ENCODE assay signal across 18 cellular contexts in the genomic region with DNA sequence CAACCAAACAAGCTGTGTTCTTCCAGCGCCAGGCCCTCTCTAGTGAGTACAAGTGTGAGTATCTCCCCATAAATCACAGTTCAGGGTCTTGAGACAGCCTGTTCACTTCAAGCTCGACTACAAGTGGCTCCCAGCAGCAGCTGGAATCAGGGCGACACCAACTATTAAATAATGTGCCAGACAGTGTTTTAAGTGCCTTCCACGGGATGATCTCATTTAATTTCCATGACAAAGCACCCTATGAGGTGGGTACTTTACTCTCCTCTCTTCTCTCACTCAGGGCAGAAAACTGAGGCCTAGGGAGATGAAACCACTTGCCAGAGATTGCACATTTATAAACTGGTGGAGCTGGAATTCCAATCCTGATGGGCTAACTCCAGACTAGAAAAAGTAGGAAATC. TPM values are rescaled to one million over a fixed set of nuclear protein-coding genes. Genes with fewer than 3 reads are reported as not detected.
DNase-seq lines count a peak whose midpoint lies in the region; ATAC-seq, FAIRE-seq and TF ChIP-seq lines count a peak whose summit lies in the region.
"Had no signal": no experiment of that assay in that cellular context is flagged by ENCODE, and none has a peak within 500 bp of the region (broad histone marks: within the 10 kb centered on the region; RNA-seq: fewer than 3 reads in every experiment).

No MANE protein-coding gene starts in this region.

- no peak overlapping the region for H4K91ac ChIP-seq in H1 (replicated peaks; ENCODE audit: insufficient read length, low read length)

- H2BK15ac ChIP-seq in H1 (ENCODE audit: low read length) = no peak overlapping the region

- H3K27me3 ChIP-seq in H1 (replicated peaks in 1 of 4; ENCODE audit: control insufficient read depth in 3 of 4, extremely low read depth in 1 of 4, insufficient read depth in 3 of 4, low read length in 3 of 4) = no peaks in the 10 kb centered on the region
- H3K27me3 ChIP-seq: body of pancreas, esophagus muscularis mucosa, heart left ventricle, transverse colon had no signal

- CTCF ChIA-PET in H1 (lab: Charles Lee; ENCODE audit: partially characterized antibody) = interaction anchor here (0.6 to 7.3 kb wide), 50 partner anchors 8 to 464 kb away, joined by 3 to 120 read pairs (median 4); a partner anchor contains a TSS

- WGBS in H1 (ENCODE audit: extremely low coverage in 1 of 2, insufficient coverage in 1 of 2, insufficient read length in 1 of 2, insufficient replicate concordance in 2 of 2, low coverage in 1 of 2, low lambda C conversion rate in 2 of 2, missing lambda C conversion rate in 1 of 2), 2 experiments = 68% methylated on average over 4 of the region's 4 CpGs; no CpG with 5 or more reads in 1 of the 2 experiments

- no peak for FAIRE-seq in H1 (lab: Jason Lieb, UNC)

- no peak overlapping the region for H2BK12ac ChIP-seq in H1 (ENCODE audit: low read depth, low read length)

- no peaks in the 10 kb centered on the region for H3K27me3 Mint-ChIP-seq in type B pancreatic cell
- H3K27me3 Mint-ChIP-seq: CD4-positive, alpha-beta memory T cell had no signal

- H3K79me1 ChIP-seq in H1 (ENCODE audit: low read depth, low read length) = no peaks in the 10 kb centered on the region; the same call in 1 of the 2 replicates

- H4K5ac ChIP-seq in H1 (ENCODE audit: insufficient read length, low read depth, low read length) = no peak overlapping the region

- no peak overlapping the region for H3K14ac ChIP-seq in H1 (ENCODE audit: insufficient read length)

- H3K9me3 ChIP-seq in H1 (ENCODE audit: insufficient read depth in 2 of 2, low read depth in 1 of 2, low read length in 1 of 2) = peaks cover 0 to 5% of the 10 kb centered on the region in 2 experiments; a peak in 1 of 4 replicates
- H3K9me3 ChIP-seq: body of pancreas, esophagus muscularis mucosa, heart left ventricle, transverse colon had no signal

- peaks cover 0 to 7% of the 10 kb centered on the region in 2 experiments; a peak in 1 of 4 replicates for H3K79me2 ChIP-seq in H1 (ENCODE audit: control insufficient read depth in 1 of 2, insufficient read depth in 2 of 2, low read length in 2 of 2)

- no peak overlapping the region for H3K23ac ChIP-seq in H1 (ENCODE audit: insufficient read length)

- H3K23me2 ChIP-seq in H1 (ENCODE audit: low read depth, low read length) = peaks cover 2% of the 10 kb centered on the region; the same call in 1 of the 2 replicates

- H4K20me1 ChIP-seq in H1 (replicated peaks in 1 of 2; ENCODE audit: control insufficient read depth in 1 of 2, insufficient read depth in 2 of 2, low read length in 2 of 2) = no peaks in the 10 kb centered on the region

- H3K9ac ChIP-seq in H1 (replicated peaks in 1 of 4; ENCODE audit: extremely low read depth in 1 of 4, low read depth in 3 of 4, low read length in 3 of 4) = no peak overlapping the region

- no peak for ATAC-seq in HG03108 (IDR thresholded peaks at IDR 0.05; ENCODE audit: unreplicated experiment)
- ATAC-seq: Right ventricle myocardium inferior had no signal

- peaks cover 0 to 8% (median 5%) of the 10 kb centered on the region in 4 experiments; a peak in 3 of 7 replicates for H3K4me1 ChIP-seq in H1 (replicated peaks in 1 of 4; ENCODE audit: control insufficient read depth in 3 of 4, insufficient read depth in 4 of 4, low read length in 3 of 4)

- H3K4ac ChIP-seq in H1 (replicated peaks; ENCODE audit: insufficient read length, low read depth, low read length) = no peak overlapping the region

- H3K27ac ChIP-seq in H1 (ENCODE audit: low read depth, low read length) = no peak overlapping the region
- H3K27ac ChIP-seq: body of pancreas, esophagus muscularis mucosa, heart left ventricle, transverse colon had no signal

- H3K4me1 Mint-ChIP-seq in type B pancreatic cell (ENCODE audit: unreplicated experiment) = peaks cover 18% of the 10 kb centered on the region

- H3K36me3 Mint-ChIP-seq in type B pancreatic cell = no peaks in the 10 kb centered on the region

- TF ChIP-seq CTCF in H1 (IDR thresholded peaks at IDR 0.05; ENCODE audit: control extremely low read depth in 1 of 3, insufficient read depth in 1 of 3, low read depth in 1 of 3, low read length in 3 of 3) (no peak), type B pancreatic cell (conservative IDR thresholded peaks at IDR 0.05) (no peak)

- H4K8ac ChIP-seq in H1 (ENCODE audit: extremely low read depth, insufficient read depth, low read length) = no peak overlapping the region

- no peak overlapping the region for H3K56ac ChIP-seq in H1 (replicated peaks; ENCODE audit: insufficient read length, low read depth, low read length)

- no peak overlapping the region for H3K4me3 Mint-ChIP-seq in type B pancreatic cell
- H3K4me3 Mint-ChIP-seq: activated naive CD4-positive, alpha-beta T cell treated with anti-CD3 and anti-CD28 coated beads, Interleukin-2, amount 10 ng/mL, durations not matched to agents 7 days and 5 days; dendritic cell treated with granulocyte-macrophage colony-stimulating factor and Interleukin-4, amounts not matched to agents 40 ng/mL and 50 ng/mL, for 4 days had no signal

- peaks cover 0 to 8% (median 4%) of the 10 kb centered on the region in 4 experiments; a peak in 5 of 8 replicates for H3K36me3 ChIP-seq in H1 (ENCODE audit: control insufficient read depth in 2 of 4, insufficient read depth in 4 of 4, low read length in 3 of 4)

- no peak overlapping the region for H3K4me3 ChIP-seq in H1 (ENCODE audit: extremely low read depth in 1 of 4, insufficient read depth in 2 of 4, low read depth in 3 of 4, low read length in 4 of 4)
- H3K4me3 ChIP-seq: body of pancreas, esophagus muscularis mucosa, heart left ventricle, skin epidermis, transverse colon had no signal

- H2AFZ ChIP-seq in H1 (ENCODE audit: low read length) = no peak overlapping the region

- POLR2A ChIA-PET in H1 (lab: Charles Lee; ENCODE audit: partially characterized antibody) = interaction anchor here (0.8 to 4.6 kb wide), 5 partner anchors 10 to 345 kb away, joined by 3 to 63 read pairs (median 4); a partner anchor contains a TSS

- TF ChIP-seq POLR2A in H1 (IDR thresholded peaks at IDR 0.05; ENCODE audit: control extremely low read depth in 1 of 2, low read depth in 2 of 2, low read length in 2 of 2) = no peak

- TF ChIP-seq EP300 in H1 (IDR thresholded peaks at IDR 0.05; ENCODE audit: borderline replicate concordance in 1 of 2, low read depth in 2 of 2, low read length in 2 of 2) = no peak

- no peak for TF ChIP-seq RAD21 in H1 (IDR thresholded peaks at IDR 0.05 in 1 of 2, conservative IDR thresholded peaks at IDR 0.05 in 1 of 2; ENCODE audit: low read depth in 2 of 2, low read length in 2 of 2)

- H2BK5ac ChIP-seq in H1 (ENCODE audit: low read depth, low read length) = no peak overlapping the region

- DNase-seq in NCI-H748 (lab: John Stamatoyannopoulos, UW; ENCODE audit: unreplicated experiment) (peak; percentile 21), NCI-H748 treated with DMSO at 0.1 percent for 48 hours (lab: John Stamatoyannopoulos, UW) (no peak), NCI-H2227 (lab: John Stamatoyannopoulos, UW; ENCODE audit: unreplicated experiment) (peak; percentile 83), H1 (ENCODE audit: low read depth in 1 of 2, low spot score in 2 of 2) (no peak), type B pancreatic cell (ENCODE audit: extremely low spot score, unreplicated experiment) (no peak), NCI-H1105 (lab: John Stamatoyannopoulos, UW) (no peak), iPS-NIHi7 (ENCODE audit: extremely low spot score) (no peak)

- no peak overlapping the region for H2BK20ac ChIP-seq in H1 (ENCODE audit: low read length)

- H3K4me2 ChIP-seq in H1 (ENCODE audit: insufficient read depth in 1 of 2, low read depth in 2 of 2, low read length in 2 of 2) = no peak overlapping the region

- H3K9me3 Mint-ChIP-seq in type B pancreatic cell = no peaks in the 10 kb centered on the region
- H3K9me3 Mint-ChIP-seq: activated naive CD4-positive, alpha-beta T cell treated with anti-CD3 and anti-CD28 coated beads, Interleukin-2, amount 10 ng/mL, durations not matched to agents 7 days and 5 days; CD4-positive, alpha-beta memory T cell; dendritic cell treated with granulocyte-macrophage colony-stimulating factor and Interleukin-4, amounts not matched to agents 40 ng/mL and 50 ng/mL, for 4 days had no signal

- no peak overlapping the region for H2BK120ac ChIP-seq in H1 (replicated peaks; ENCODE audit: low read depth, low read length)

- H3K27ac Mint-ChIP-seq in type B pancreatic cell = peak overlapping the region; percentile 70
- H3K27ac Mint-ChIP-seq: activated naive CD4-positive, alpha-beta T cell treated with anti-CD3 and anti-CD28 coated beads, Interleukin-2, amount 10 ng/mL, durations not matched to agents 7 days and 5 days; dendritic cell treated with granulocyte-macrophage colony-stimulating factor and Interleukin-4, amounts not matched to agents 40 ng/mL and 50 ng/mL, for 4 days; H9 had no signal

- H3K18ac ChIP-seq in H1 (ENCODE audit: extremely low read depth, low read length) = no peak overlapping the region

- H2AK5ac ChIP-seq in H1 (ENCODE audit: low read depth, low read length) = no peak overlapping the region

RNA-seq across cellular contexts. Expression of a gene that starts 2.6 kb away (rescaled TPM):
- total RNA-seq in H1 (2021; fragmentation: NEBNext Ultra II Directional; extraction: Animal tissue kit (Norgen Biotek cat#: 25700)) = 118 and 122 TPM in 2 replicates
- 48.9 and 58.2 TPM in 2 replicates for polyA plus RNA-seq in H1 (2011; rRNA removed)
- polyA plus RNA-seq in H1 (2011; cell fraction: cytosol; rRNA removed) = 82.0 TPM
- 37.1 TPM for polyA plus RNA-seq in H1 (2011; cell fraction: nucleus; rRNA removed)
- polyA plus RNA-seq in H1 (2012, experiment 1 of 2) = 86.6 to 112 TPM (median 99.0 TPM) in 4 replicates
- 40.8 TPM for polyA plus RNA-seq in H1 (2012, experiment 2 of 2)
- polyA plus RNA-seq in H1 (2013, experiment 1 of 2) = 76.4 TPM
- polyA plus RNA-seq in H1 (2013, experiment 2 of 2) = 78.7 TPM
- polyA minus RNA-seq in H1 (2011; rRNA and poly(A)+ RNA removed) = 31.3 and 37.2 TPM in 2 replicates
- polyA minus RNA-seq in H1 (2011; cell fraction: cytosol; rRNA and poly(A)+ RNA removed) = 29.8 TPM
- polyA minus RNA-seq in H1 (2011; cell fraction: nucleus; rRNA and poly(A)+ RNA removed) = 22.7 TPM
- 49.6 and 50.7 TPM in 2 replicates for total RNA-seq in type B pancreatic cell (ENCODE audit: low replicate concordance)

RNA-seq across cellular contexts. Expression of a gene that starts 11.0 kb away (rescaled TPM):
- total RNA-seq in H1 (2021; fragmentation: NEBNext Ultra II Directional; extraction: Animal tissue kit (Norgen Biotek cat#: 25700)) = 429 and 466 TPM in 2 replicates
- 96.0 and 195 TPM in 2 replicates for polyA plus RNA-seq in H1 (2011; rRNA removed)
- 522 TPM for polyA plus RNA-seq in H1 (2011; cell fraction: cytosol; rRNA removed)
- 67.1 TPM for polyA plus RNA-seq in H1 (2011; cell fraction: nucleus; rRNA removed)
- 314 to 628 TPM (median 334 TPM) in 4 replicates for polyA plus RNA-seq in H1 (2012, experiment 1 of 2)
- 329 TPM for polyA plus RNA-seq in H1 (2012, experiment 2 of 2)
- 630 TPM for polyA plus RNA-seq in H1 (2013, experiment 1 of 2)
- 691 TPM for polyA plus RNA-seq in H1 (2013, experiment 2 of 2)
- 23.3 and 28.4 TPM in 2 replicates for polyA minus RNA-seq in H1 (2011; rRNA and poly(A)+ RNA removed)
- polyA minus RNA-seq in H1 (2011; cell fraction: cytosol; rRNA and poly(A)+ RNA removed) = 27.9 TPM
- 32.2 TPM for polyA minus RNA-seq in H1 (2011; cell fraction: nucleus; rRNA and poly(A)+ RNA removed)
- total RNA-seq in type B pancreatic cell (ENCODE audit: low replicate concordance) = 153 and 187 TPM in 2 replicates

RNA-seq across cellular contexts. Expression of a gene that starts 46.6 kb away (rescaled TPM):
- total RNA-seq in H1 (2021; fragmentation: NEBNext Ultra II Directional; extraction: Animal tissue kit (Norgen Biotek cat#: 25700)) = 41.9 and 48.5 TPM in 2 replicates
- 6.6 and 9.1 TPM in 2 replicates for polyA plus RNA-seq in H1 (2011; rRNA removed)
- 11.8 TPM for polyA plus RNA-seq in H1 (2011; cell fraction: cytosol; rRNA removed)
- 13.0 TPM for polyA plus RNA-seq in H1 (2011; cell fraction: nucleus; rRNA removed)
- polyA plus RNA-seq in H1 (2012, experiment 1 of 2) = 21.2 to 36.9 TPM (median 23.7 TPM) in 4 replicates
- polyA plus RNA-seq in H1 (2012, experiment 2 of 2) = 2.2 TPM
- 59.2 TPM for polyA plus RNA-seq in H1 (2013, experiment 1 of 2)
- polyA plus RNA-seq in H1 (2013, experiment 2 of 2) = 60.9 TPM
- polyA minus RNA-seq in H1 (2011; rRNA and poly(A)+ RNA removed) = 27.0 and 36.1 TPM in 2 replicates
- 10.3 TPM for polyA minus RNA-seq in H1 (2011; cell fraction: cytosol; rRNA and poly(A)+ RNA removed)
- 27.3 TPM for polyA minus RNA-seq in H1 (2011; cell fraction: nucleus; rRNA and poly(A)+ RNA removed)
- 76.8 and 80.8 TPM in 2 replicates for total RNA-seq in type B pancreatic cell (ENCODE audit: low replicate concordance)

RNA-seq across cellular contexts. Expression of a gene that starts 56.1 kb away (rescaled TPM):
- 152 and 181 TPM in 2 replicates for total RNA-seq in H1 (2021; fragmentation: NEBNext Ultra II Directional; extraction: Animal tissue kit (Norgen Biotek cat#: 25700))
- 44.5 and 58.6 TPM in 2 replicates for polyA plus RNA-seq in H1 (2011; rRNA removed)
- 98.7 TPM for polyA plus RNA-seq in H1 (2011; cell fraction: cytosol; rRNA removed)
- polyA plus RNA-seq in H1 (2011; cell fraction: nucleus; rRNA removed) = 190 TPM
- polyA plus RNA-seq in H1 (2012, experiment 1 of 2) = 111 to 151 TPM (median 137 TPM) in 4 replicates
- polyA plus RNA-seq in H1 (2012, experiment 2 of 2) = 8.8 TPM
- polyA plus RNA-seq in H1 (2013, experiment 1 of 2) = 107 TPM
- polyA plus RNA-seq in H1 (2013, experiment 2 of 2) = 83.9 TPM
- 210 and 327 TPM in 2 replicates for polyA minus RNA-seq in H1 (2011; rRNA and poly(A)+ RNA removed)
- 128 TPM for polyA minus RNA-seq in H1 (2011; cell fraction: cytosol; rRNA and poly(A)+ RNA removed)
- polyA minus RNA-seq in H1 (2011; cell fraction: nucleus; rRNA and poly(A)+ RNA removed) = 172 TPM
- 176 and 300 TPM in 2 replicates for total RNA-seq in type B pancreatic cell (ENCODE audit: low replicate concordance)

Comparison
In these comparisons a context has a peak if more than half of its experiments do, and no peak if none do; other contexts are left out.
1. DNase-seq: peak in NCI-H748 (single experiment) and NCI-H2227 (single experiment); none in NCI-H748 treated with DMSO at 0.1 percent for 48 hours (single experiment), H1 (0 of 2), type B pancreatic cell (single experiment), NCI-H1105 (single experiment) and iPS-NIHi7 (single experiment).